ENCODE assay signal across 19 cellular contexts in the genomic region with DNA sequence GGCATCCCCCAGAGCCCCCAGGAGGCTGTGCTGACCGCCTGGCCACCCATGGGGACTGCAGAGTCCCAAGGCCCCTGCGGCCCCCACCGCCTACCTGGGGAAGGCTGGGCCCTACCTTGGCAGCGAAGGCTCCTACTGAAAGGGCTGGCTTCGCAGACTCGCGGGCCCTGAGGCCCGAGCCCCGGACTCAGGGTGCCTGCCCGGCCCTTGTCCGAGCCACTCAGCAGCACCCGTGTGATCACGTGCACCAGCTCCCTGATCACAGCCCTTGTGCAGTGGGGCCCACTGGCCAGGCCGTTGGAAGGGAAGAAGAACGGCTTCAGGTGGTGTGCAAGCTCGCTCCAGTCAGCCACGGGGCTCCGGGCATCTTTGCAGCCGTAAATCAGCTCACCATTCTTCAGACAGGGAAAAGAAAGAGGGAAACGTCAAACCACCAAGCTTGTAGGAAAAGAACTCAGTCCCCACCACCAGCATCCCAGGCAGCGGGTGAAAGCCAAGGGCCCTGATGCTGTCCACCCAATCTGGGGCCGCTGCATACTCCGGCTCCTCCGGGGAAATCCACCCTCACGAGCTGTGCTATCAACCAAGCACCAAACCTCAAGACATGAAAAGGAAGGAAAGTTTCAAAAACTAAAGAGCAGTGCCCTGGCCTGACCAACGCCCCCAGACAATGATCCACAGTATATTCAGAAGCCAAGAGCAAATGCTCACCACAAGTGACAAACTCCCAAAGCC.
"Had no signal": no experiment of that assay in that cellular context is flagged by ENCODE, and none has a peak within 500 bp of the region (broad histone marks: within the 10 kb centered on the region; RNA-seq: fewer than 3 reads in every experiment).

No MANE protein-coding gene starts in this region.

- H3K27me3 Mint-ChIP-seq: activated naive CD8-positive, alpha-beta T cell; brain had no signal

- H3K4me3 ChIP-seq: SJSA1 had no signal

- H3K4me1 ChIP-seq: SJSA1 had no signal

- DNase-seq: activated CD4-positive, alpha-beta T cell treated with anti-CD3 and anti-CD28 coated beads for 4 hours; activated effector memory CD4-positive, alpha-beta T cell treated with anti-CD3 and anti-CD28 coated beads, Interleukin-2, amount 50 U/mL, for 16 hours; amniotic stem cell; central memory CD4-positive, alpha-beta T cell; cortex of kidney; effector CD4-positive, alpha-beta T cell; foreskin keratinocyte; glutamatergic neuron; kidney glomerular epithelial cell; left ventricle myocardium superior; occipital lobe; stimulated activated CD4-positive, alpha-beta T cell treated with anti-CD3 and anti-CD28 coated beads, Interleukin-2, amount 100 ng/mL, for 48 hours; stimulated activated naive CD4-positive, alpha-beta T cell treated with Interleukin-2 at 50 U/mL for 16 hours; T-helper 2 cell; trophoblast cell had no signal

- ATAC-seq: foreskin keratinocyte, left ventricle myocardium superior had no signal

- H3K4me3 Mint-ChIP-seq: activated naive CD8-positive, alpha-beta T cell; brain; nephron had no signal

- H3K27ac Mint-ChIP-seq: activated naive CD8-positive, alpha-beta T cell; nephron had no signal

- H3K27ac ChIP-seq: foreskin keratinocyte, SJSA1 had no signal

- H3K9me3 ChIP-seq: SJSA1 had no signal

- H3K27me3 ChIP-seq: foreskin keratinocyte, SJSA1 had no signal

- H3K9me3 Mint-ChIP-seq: brain, nephron had no signal
